In the genomic region with DNA sequence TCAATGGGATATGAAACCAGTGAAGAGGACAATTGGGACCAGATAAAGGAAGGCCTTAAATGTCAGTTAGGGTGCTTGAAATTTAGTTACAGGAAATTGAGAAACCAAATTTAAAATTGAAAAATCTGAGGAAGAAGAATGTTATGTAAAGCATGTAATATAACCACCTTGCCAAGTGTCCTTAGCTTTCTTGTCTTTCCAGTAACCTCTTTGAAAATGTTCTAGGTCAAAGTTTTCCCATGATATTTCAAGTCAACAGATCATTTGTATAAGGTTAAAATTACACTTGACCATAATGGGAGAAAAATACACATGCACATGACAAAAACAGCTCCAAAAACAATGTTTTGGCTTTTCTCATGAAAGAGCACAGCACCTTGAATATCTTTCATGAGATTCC, we compare ENCODE assay signal across 22 cellular contexts.
"Had no signal": no experiment of that assay in that cellular context is flagged by ENCODE, and none has a peak within 500 bp of the region (broad histone marks: within the 10 kb centered on the region; RNA-seq: fewer than 3 reads in every experiment).

No MANE protein-coding gene starts in this region.

- H3K36me3 ChIP-seq: SJSA1 had no signal

- H3K27ac ChIP-seq: SJSA1, SK-N-MC had no signal

- H3K4me3 ChIP-seq: MG63, SJSA1, SK-N-MC had no signal

- ATAC-seq: HepG2 had no signal

- DNase-seq: IMR-90, Karpas-422, KG1, MG63, NCI-H1092, NCI-H1105 treated with DMSO at 0.1 percent for 48 hours, NCI-H1417 treated with DMSO at 0.1 percent for 48 hours, NCI-H146, NCI-H1694 treated with DMSO at 0.1 percent for 48 hours, NCI-H1930, NCI-H2081, NCI-H2107, NCI-H2227 treated with DMSO at 0.1 percent for 48 hours, NCI-H524, NCI-H69, NCI-H774, Right ventricle myocardium superior, RPMI8226, SIG-M5 had no signal

- H3K9me3 ChIP-seq: MG63, SJSA1 had no signal

- H3K27me3 ChIP-seq: MG63, SJSA1 had no signal

- H3K4me1 ChIP-seq: SJSA1 had no signal
